ENCODE assay signal across 8 cellular contexts in the genomic region with DNA sequence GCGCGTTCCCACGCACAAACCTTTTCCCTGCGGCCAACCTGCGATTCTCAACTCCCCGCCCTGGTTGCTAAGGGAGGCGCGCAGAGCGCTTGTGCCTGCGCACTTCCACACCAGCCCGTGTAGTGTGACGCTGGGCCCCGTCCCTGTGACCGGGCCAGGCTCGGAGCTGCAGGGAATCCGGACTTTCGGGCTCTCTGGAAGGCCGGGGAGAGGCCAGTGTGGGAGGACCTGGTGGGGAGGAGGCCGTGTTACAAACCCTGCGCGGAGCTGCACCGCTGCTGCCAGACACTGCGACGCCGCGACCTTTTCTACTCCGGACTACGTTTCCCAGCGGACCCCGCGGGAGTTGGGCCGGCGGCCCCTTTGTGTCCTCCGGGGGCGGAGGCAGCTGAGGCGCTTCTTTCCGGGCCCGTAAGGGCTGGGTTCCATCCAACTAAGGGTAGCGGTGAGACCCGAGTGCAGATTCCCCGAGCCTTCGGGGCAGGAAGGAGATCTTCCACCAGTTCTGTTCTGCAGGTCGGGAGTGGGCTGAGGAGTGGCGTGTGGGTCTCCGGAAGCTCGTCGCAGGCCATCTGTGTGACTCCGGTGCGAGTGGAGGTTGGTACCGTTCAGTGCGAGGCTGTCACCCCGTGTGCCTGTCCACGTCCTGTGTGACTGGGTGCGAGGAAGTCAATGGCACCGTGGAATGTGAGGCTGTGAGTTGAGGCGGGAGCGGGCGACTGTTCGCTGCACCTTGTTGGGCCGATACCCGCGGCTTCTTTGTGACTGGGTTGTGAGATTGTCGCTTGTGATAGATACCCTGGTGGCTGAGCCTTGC. TPM values are rescaled to one million over a fixed set of nuclear protein-coding genes. Genes with fewer than 3 reads are reported as not detected.
DNase-seq lines count a peak whose midpoint lies in the region; ATAC-seq and TF ChIP-seq lines count a peak whose summit lies in the region.

Gene ZNF570 (plus strand): TSS at position 396 of the 817 bp plus-strand sequence. CDS start 999 bp downstream, outside the sequence.

- ATAC-seq in IMR-90 (ENCODE audit: low read depth) (peak; percentile 82), Panc1 (peak; percentile 89), natural killer cell (peak; percentile 67 to 84 (median 72))
- peak; percentile 71 for ATAC-seq in activated T-helper 17 cell treated with anti-CD3 and anti-CD28 coated beads, Interleukin-2, amount 50 U/mL, for 72 hours (replicated peaks)
- peak; percentile 73 to 78 for ATAC-seq in stimulated activated naive B cell treated with anti-CD40 and anti-IgM and Interleukin-4, amounts not matched to agents 10 μg/mL and 1 μg/mL and 100 μg/mL, for 72 hours (replicated peaks)

- peak within 1 kb of the TSS; percentile 61 for H4K5ac ChIP-seq in IMR-90 (ENCODE audit: low read depth, low read length)

- peak; percentile 73 for DNase-seq in CMK (ENCODE audit: low read depth)
- peak; percentile 79 for DNase-seq in GM20000 (ENCODE audit: low spot score)
- peak; percentile 84 for DNase-seq in IMR-90
- peak; percentile 73 for DNase-seq in Panc1 (ENCODE audit: low read depth, low spot score)
- peak; percentile 84 for DNase-seq in fibroblast of mammary gland (ENCODE audit: low read depth)
- peak; percentile 86 for DNase-seq in natural killer cell
- peak; percentile 88 for DNase-seq in stimulated activated naive B cell treated with anti-CD40 and anti-IgM and Interleukin-4, amounts not matched to agents 10 μg/mL and 1 μg/mL and 100 μg/mL, for 72 hours

- peak within 1 kb of the TSS; percentile 88 for H3K14ac ChIP-seq in IMR-90 (replicated peaks; ENCODE audit: low read depth, low read length)

- peaks cover 6 to 25% of the 10 kb centered on the region in 2 experiments for H3K79me1 ChIP-seq in IMR-90 (ENCODE audit: low read depth in 1 of 2, low read length in 2 of 2)

- 1% methylated on average over 18 of the region's 63 CpGs; no CpG with 5 or more reads in 1 of the 2 experiments for WGBS in IMR-90 (ENCODE audit: extremely low coverage in 2 of 2, insufficient read length in 1 of 2), 2 experiments

- H3K9me3 ChIP-seq in IMR-90 (ENCODE audit: control insufficient read depth, insufficient read depth, low read length) (peaks cover 2% of the 10 kb centered on the region; the same call in 1 of the 2 replicates), Panc1 (ENCODE audit: control insufficient read depth, insufficient read depth, low read depth, low read length) (peaks cover 41% of the 10 kb centered on the region; the same call in 1 of the 2 replicates)

- TF ChIP-seq CTCF in GM20000 (IDR thresholded peaks at IDR 0.05; ENCODE audit: extremely low read depth, missing control alignments) (no peak), IMR-90 (conservative IDR thresholded peaks at IDR 0.05; ENCODE audit: low read depth, low read length) (no peak), Panc1 (IDR thresholded peaks at IDR 0.05) (no peak), fibroblast of mammary gland (conservative IDR thresholded peaks at IDR 0.05; ENCODE audit: control insufficient read depth, insufficient read depth, low read depth, low read length) (no peak), natural killer cell (IDR thresholded peaks at IDR 0.05) (no peak)

- H3K4me3 ChIP-seq in IMR-90 (ENCODE audit: insufficient read depth, low read depth, low read length), result peak within 1 kb of the TSS; percentile 68
- peak within 1 kb of the TSS; percentile 85 to 93 for H3K4me3 ChIP-seq in Panc1 (ENCODE audit: low read depth in 2 of 2, low read length in 2 of 2)
- peak within 1 kb of the TSS; percentile 95 for H3K4me3 ChIP-seq in fibroblast of mammary gland (ENCODE audit: control insufficient read depth, low read depth, low read length)

- TF ChIP-seq RAD21 in IMR-90 (IDR thresholded peaks at IDR 0.05; ENCODE audit: low read length), result no peak

- CTCF ChIA-PET in IMR-90 (lab: Yijun Ruan, JAX) (interaction anchor here (0.5 kb wide), 1 partner anchor 233 kb away, joined by 5 read pairs; no protein-coding TSS in a partner anchor), Panc1 (lab: Charles Lee) (no interaction called here)

- peaks cover 20% of the 10 kb centered on the region for H3K4me1 Mint-ChIP-seq in activated T-helper 17 cell treated with anti-CD3 and anti-CD28 coated beads, Interleukin-2, amount 50 U/mL, for 72 hours
- peaks cover 35 to 49% of the 10 kb centered on the region in 2 donors for H3K4me1 Mint-ChIP-seq in natural killer cell
- peaks cover 22% of the 10 kb centered on the region in 2 donors for H3K4me1 Mint-ChIP-seq in stimulated activated naive B cell treated with anti-CD40 and anti-IgM and Interleukin-4, amounts not matched to agents 10 μg/mL and 1 μg/mL and 100 μg/mL, for 72 hours

- peak within 1 kb of the TSS; percentile 59 for H3K56ac ChIP-seq in IMR-90 (ENCODE audit: extremely low read depth, insufficient read depth, low read length)

- H3K23ac ChIP-seq in IMR-90 (ENCODE audit: low read depth, low read length), result peak within 1 kb of the TSS; percentile 73

- H3K27me3 Mint-ChIP-seq in activated T-helper 17 cell treated with anti-CD3 and anti-CD28 coated beads, Interleukin-2, amount 50 U/mL, for 72 hours, result no peaks in the 10 kb centered on the region
- no peaks in the 10 kb centered on the region for H3K27me3 Mint-ChIP-seq in natural killer cell (ENCODE audit: low read depth in 2 of 2)
- no peaks in the 10 kb centered on the region for H3K27me3 Mint-ChIP-seq in stimulated activated naive B cell treated with anti-CD40 and anti-IgM and Interleukin-4, amounts not matched to agents 10 μg/mL and 1 μg/mL and 100 μg/mL, for 72 hours

- H3K4me1 ChIP-seq in IMR-90 (ENCODE audit: control insufficient read depth, insufficient read depth, low read length) (peaks cover 2% of the 10 kb centered on the region; the same call in 1 of the 2 replicates), Panc1 (ENCODE audit: control insufficient read depth, insufficient read depth, low read length) (peaks cover 7% of the 10 kb centered on the region; the same call in 1 of the 2 replicates)

- H2BK20ac ChIP-seq in IMR-90 (ENCODE audit: low read depth, low read length), result no peak within 1 kb of the TSS

- peak within 1 kb of the TSS; percentile 96 for H3K27ac Mint-ChIP-seq in activated T-helper 17 cell treated with anti-CD3 and anti-CD28 coated beads, Interleukin-2, amount 50 U/mL, for 72 hours
- H3K27ac Mint-ChIP-seq in natural killer cell, result peak within 1 kb of the TSS; percentile 97 to 99
- H3K27ac Mint-ChIP-seq in stimulated activated naive B cell treated with anti-CD40 and anti-IgM and Interleukin-4, amounts not matched to agents 10 μg/mL and 1 μg/mL and 100 μg/mL, for 72 hours, result peak within 1 kb of the TSS; percentile 98

- peak within 1 kb of the TSS; percentile 27 for H3K18ac ChIP-seq in IMR-90 (ENCODE audit: low read depth, low read length)

- H3K9me1 ChIP-seq in IMR-90 (ENCODE audit: insufficient read depth, low read length), result no peaks in the 10 kb centered on the region

- POLR2A ChIA-PET in IMR-90 (lab: Charles Lee; ENCODE audit: unreplicated experiment) (no interaction called here), Panc1 (lab: Charles Lee) (interaction anchor here (0.6 kb wide), 1 partner anchor 379 kb away, joined by 3 read pairs; no protein-coding TSS in a partner anchor)

- H3K9me3 Mint-ChIP-seq in activated T-helper 17 cell treated with anti-CD3 and anti-CD28 coated beads, Interleukin-2, amount 50 U/mL, for 72 hours, result peaks cover 12% of the 10 kb centered on the region
- peaks cover 0 to 9% of the 10 kb centered on the region in 2 donors for H3K9me3 Mint-ChIP-seq in natural killer cell
- peaks cover 10 to 11% of the 10 kb centered on the region in 2 donors for H3K9me3 Mint-ChIP-seq in stimulated activated naive B cell treated with anti-CD40 and anti-IgM and Interleukin-4, amounts not matched to agents 10 μg/mL and 1 μg/mL and 100 μg/mL, for 72 hours

- peak within 1 kb of the TSS; percentile 82 to 88 for H4K8ac ChIP-seq in IMR-90 (ENCODE audit: low read depth in 2 of 2, low read length in 2 of 2)

- H3K36me3 ChIP-seq in IMR-90 (ENCODE audit: control insufficient read depth, insufficient read depth, low read length) (peaks cover 3% of the 10 kb centered on the region; the same call in 1 of the 2 replicates), Panc1 (ENCODE audit: control insufficient read depth, insufficient read depth, low read length) (no peaks in the 10 kb centered on the region)

- peak within 1 kb of the TSS; percentile 92 for H3K4me3 Mint-ChIP-seq in activated T-helper 17 cell treated with anti-CD3 and anti-CD28 coated beads, Interleukin-2, amount 50 U/mL, for 72 hours
- H3K4me3 Mint-ChIP-seq in natural killer cell, result peak within 1 kb of the TSS; percentile 97
- peak within 1 kb of the TSS; percentile 84 to 100 for H3K4me3 Mint-ChIP-seq in stimulated activated naive B cell treated with anti-CD40 and anti-IgM and Interleukin-4, amounts not matched to agents 10 μg/mL and 1 μg/mL and 100 μg/mL, for 72 hours

- H3K27ac ChIP-seq in IMR-90 (ENCODE audit: insufficient read depth, low read length) (peak within 1 kb of the TSS; percentile 63), Panc1 (ENCODE audit: low read length) (peak within 1 kb of the TSS; percentile 94)

- H2BK120ac ChIP-seq in IMR-90 (ENCODE audit: low read depth, low read length), result peak within 1 kb of the TSS; percentile 54; the same call in 1 of the 2 replicates

- H3K9ac ChIP-seq in IMR-90 (ENCODE audit: low read depth, low read length), result peak within 1 kb of the TSS; percentile 80

- H2AK5ac ChIP-seq in IMR-90 (ENCODE audit: low read depth, low read length), result no peak within 1 kb of the TSS

- H2BK5ac ChIP-seq in IMR-90 (ENCODE audit: low read depth, low read length, poor library complexity, severe bottlenecking), result peak within 1 kb of the TSS; percentile 62

- H3K27me3 ChIP-seq in IMR-90 (ENCODE audit: control insufficient read depth, insufficient read depth, low read length) (no peaks in the 10 kb centered on the region), Panc1 (ENCODE audit: control insufficient read depth, insufficient read depth, low read length) (no peaks in the 10 kb centered on the region)

- peak within 1 kb of the TSS; percentile 84 for H3K4ac ChIP-seq in IMR-90 (ENCODE audit: low read depth, low read length)

- H2BK15ac ChIP-seq in IMR-90 (ENCODE audit: low read depth, low read length), result peak within 1 kb of the TSS; percentile 23; the same call in 1 of the 3 replicates

- H4K91ac ChIP-seq in IMR-90 (ENCODE audit: insufficient read depth, low read depth, low read length), result peak within 1 kb of the TSS; percentile 89

- TF ChIP-seq POLR2A in IMR-90 (IDR thresholded peaks at IDR 0.05; ENCODE audit: low read depth, low read length), result peak; percentile 42

- dilution Hi-C loops in IMR-90 (cut with HindIII; ENCODE audit: low sequenced_read_pairs, unreplicated experiment), result no loop called here

- intact Hi-C loops in IMR-90 (cut with micrococcal nuclease), result loop anchor here (1.0 to 10.0 kb wide), 5 partner anchors 125 to 497 kb away; partner anchors contain the start of genes ZFP30, ZNF540 and ZNF571
- intact Hi-C loops in Panc1 (cut with micrococcal nuclease; ENCODE audit: unreplicated experiment), result loop anchor here (5.0 kb wide), 1 partner anchor 183 kb away; no protein-coding TSS in a partner anchor
- intact Hi-C loops in natural killer cell (cut with micrococcal nuclease), result loop anchor here (1.0 to 5.0 kb wide), 5 partner anchors 37 to 862 kb away; partner anchors contain the start of genes ZNF382, ZNF585A, ZNF607 and ZNF793

- H2AFZ ChIP-seq in IMR-90 (replicated peaks; ENCODE audit: low read length, poor library complexity), result peak within 1 kb of the TSS; percentile 96

- no peaks in the 10 kb centered on the region for H4K20me1 ChIP-seq in IMR-90 (ENCODE audit: insufficient read depth, low read length)

- peak within 1 kb of the TSS; percentile 92 for H2AK9ac ChIP-seq in IMR-90 (replicated peaks; ENCODE audit: low read depth, low read length, poor library complexity)

- peaks cover 30% of the 10 kb centered on the region for H3K36me3 Mint-ChIP-seq in activated T-helper 17 cell treated with anti-CD3 and anti-CD28 coated beads, Interleukin-2, amount 50 U/mL, for 72 hours (ENCODE audit: low read depth)
- peaks cover 5% of the 10 kb centered on the region for H3K36me3 Mint-ChIP-seq in natural killer cell
- H3K36me3 Mint-ChIP-seq in stimulated activated naive B cell treated with anti-CD40 and anti-IgM and Interleukin-4, amounts not matched to agents 10 μg/mL and 1 μg/mL and 100 μg/mL, for 72 hours, result peaks cover 16 to 30% of the 10 kb centered on the region in 2 donors

- BruUV-seq in IMR-90 (replicated peaks; lab: Mats Ljungman, UMichigan) (no TSS peak), Panc1 (replicated peaks; lab: Mats Ljungman, UMichigan) (no TSS peak)

- peak within 1 kb of the TSS; percentile 89 for H3K4me2 ChIP-seq in IMR-90 (ENCODE audit: low read depth, low read length)

- in situ Hi-C loops in IMR-90 (cut with MboI; ENCODE audit: low sequenced_read_pairs), result no loop called here
- in situ Hi-C loops in Panc1 (cut with HindIII; ENCODE audit: low pct_unique_long_range_greater_than_20kb, low sequenced_read_pairs), result no loop called here

RNA-seq across cellular contexts. Expression of gene ZNF570, which starts in this region (rescaled TPM):
- total RNA-seq in IMR-90 (2012; rRNA removed) (8.1 and 9.3 TPM in 2 replicates), Panc1 (2021; ENCODE audit: unreplicated experiment) (10.1 TPM), natural killer cell (10 to 100 TPM; 12.6 to 19.6 (median 17.6) TPM)
- polyA plus RNA-seq in IMR-90 (2012; rRNA removed), result 1.2 and 1.5 TPM in 2 replicates
- polyA plus RNA-seq in IMR-90 (2012; cell fraction: cytosol; rRNA removed), result 0.12 and 0.30 TPM in 2 replicates
- 0.17 and 2.3 TPM in 2 replicates for polyA plus RNA-seq in IMR-90 (2012; cell fraction: nucleus; rRNA removed; ENCODE audit: low replicate concordance)
- 4.9 TPM for polyA plus RNA-seq in Panc1 (2012; ENCODE audit: insufficient read length)
- 1 to 10 TPM; 4.9 to 5.7 TPM for total RNA-seq in activated T-helper 17 cell treated with anti-CD3 and anti-CD28 coated beads, Interleukin-2, amount 50 U/mL, for 72 hours

Comparison
In these comparisons a context has a peak if more than half of its experiments do, and no peak if none do; other contexts are left out.
1. Peak in every context shown above with its lines: DNase-seq, ATAC-seq, H3K4me3 ChIP-seq and H3K27ac ChIP-seq.